Comparison of ENCODE assay signal across 10 cellular contexts in genomic region chr4:118765399-118765798, GRCh38.
DNase-seq lines count a peak whose midpoint lies in the region; ATAC-seq and TF ChIP-seq lines count a peak whose summit lies in the region.
"Had no signal": no experiment of that assay in that cellular context is flagged by ENCODE, and none has a peak within 500 bp of the region (broad histone marks: within the 10 kb centered on the region; RNA-seq: fewer than 3 reads in every experiment).

No MANE protein-coding gene starts in this region.

- in situ Hi-C loops in SK-MEL-5 (cut with HindIII; ENCODE audit: low pct_unique_long_range_greater_than_20kb, low sequenced_read_pairs), result no loop called here

- no peaks in the 10 kb centered on the region for H3K4me1 Mint-ChIP-seq in stimulated activated naive CD8-positive, alpha-beta T cell treated with anti-CD3 and anti-CD28 coated beads, Interleukin-15, amount 100 ng/mL, for 72 hours

- no peak overlapping the region for H3K4me3 ChIP-seq in fibroblast of pulmonary artery (replicated peaks; ENCODE audit: low read depth, low read length)

- H3K27me3 Mint-ChIP-seq in stimulated activated naive CD8-positive, alpha-beta T cell treated with anti-CD3 and anti-CD28 coated beads, Interleukin-15, amount 100 ng/mL, for 72 hours, result no peaks in the 10 kb centered on the region
- H3K27me3 Mint-ChIP-seq: activated CD4-positive, alpha-beta memory T cell treated with anti-CD3 and anti-CD28 coated beads, Interleukin-2, amount 10 ng/mL, durations not matched to agents 7 days and 5 days had no signal

- DNase-seq in Daoy (ENCODE audit: low read depth), result peak; percentile 65
- peak; percentile 63 for DNase-seq in SK-MEL-5 (ENCODE audit: low read depth, low spot score)
- peak; percentile 97 for DNase-seq in fibroblast of pulmonary artery (ENCODE audit: low read depth)
- peak; percentile 96 for DNase-seq in renal cortical epithelial cell (ENCODE audit: low read depth)
- DNase-seq in ureter (ENCODE audit: low spot score), result no peak
- no peak for DNase-seq in stimulated activated naive CD8-positive, alpha-beta T cell treated with anti-CD3 and anti-CD28 coated beads, Interleukin-15, amount 100 ng/mL, for 72 hours
- DNase-seq in stimulated activated naive CD8-positive, alpha-beta T cell treated with anti-CD3 and anti-CD28 coated beads, Interleukin-15, Interleukin-2, amounts not matched to agents 100 U/mL and 50 U/mL, for 24 hours, result no peak
- DNase-seq: activated CD4-positive, alpha-beta memory T cell treated with anti-CD3 and anti-CD28 coated beads, Interleukin-2, amount 10 ng/mL, durations not matched to agents 7 days and 5 days; NCI-H2171 treated with DMSO at 0.1 percent for 48 hours had no signal

- no peak for ATAC-seq in HG03378 (IDR thresholded peaks at IDR 0.05; ENCODE audit: unreplicated experiment)
- no peak for ATAC-seq in stimulated activated naive CD8-positive, alpha-beta T cell treated with anti-CD3 and anti-CD28 coated beads, Interleukin-15, amount 100 ng/mL, for 72 hours
- ATAC-seq in stimulated activated naive CD8-positive, alpha-beta T cell treated with anti-CD3 and anti-CD28 coated beads, Interleukin-15, Interleukin-2, amounts not matched to agents 100 U/mL and 50 U/mL, for 24 hours, result no peak

- no peak overlapping the region for H3K4me3 Mint-ChIP-seq in stimulated activated naive CD8-positive, alpha-beta T cell treated with anti-CD3 and anti-CD28 coated beads, Interleukin-15, amount 100 ng/mL, for 72 hours
- H3K4me3 Mint-ChIP-seq: activated CD4-positive, alpha-beta memory T cell treated with anti-CD3 and anti-CD28 coated beads, Interleukin-2, amount 10 ng/mL, durations not matched to agents 7 days and 5 days had no signal

- no peaks in the 10 kb centered on the region for H3K9me3 Mint-ChIP-seq in stimulated activated naive CD8-positive, alpha-beta T cell treated with anti-CD3 and anti-CD28 coated beads, Interleukin-15, amount 100 ng/mL, for 72 hours
- H3K9me3 Mint-ChIP-seq: activated CD4-positive, alpha-beta memory T cell treated with anti-CD3 and anti-CD28 coated beads, Interleukin-2, amount 10 ng/mL, durations not matched to agents 7 days and 5 days had no signal

- H3K27ac Mint-ChIP-seq in stimulated activated naive CD8-positive, alpha-beta T cell treated with anti-CD3 and anti-CD28 coated beads, Interleukin-15, amount 100 ng/mL, for 72 hours, result no peak overlapping the region
- H3K27ac Mint-ChIP-seq: activated CD4-positive, alpha-beta memory T cell treated with anti-CD3 and anti-CD28 coated beads, Interleukin-2, amount 10 ng/mL, durations not matched to agents 7 days and 5 days had no signal

- TF ChIP-seq CTCF in fibroblast of pulmonary artery (IDR thresholded peaks at IDR 0.05; ENCODE audit: low read length, missing control alignments), result no peak

Comparison
In these comparisons a context has a peak if more than half of its experiments do, and no peak if none do; other contexts are left out.
1. DNase-seq: peak in Daoy (single experiment), SK-MEL-5 (single experiment), fibroblast of pulmonary artery (single experiment) and renal cortical epithelial cell (single experiment); none in ureter (single experiment), stimulated activated naive CD8-positive, alpha-beta T cell treated with anti-CD3 and anti-CD28 coated beads, Interleukin-15, amount 100 ng/mL, for 72 hours (0 of 2) and stimulated activated naive CD8-positive, alpha-beta T cell treated with anti-CD3 and anti-CD28 coated beads, Interleukin-15, Interleukin-2, amounts not matched to agents 100 U/mL and 50 U/mL, for 24 hours (single experiment).